In the genomic region with DNA sequence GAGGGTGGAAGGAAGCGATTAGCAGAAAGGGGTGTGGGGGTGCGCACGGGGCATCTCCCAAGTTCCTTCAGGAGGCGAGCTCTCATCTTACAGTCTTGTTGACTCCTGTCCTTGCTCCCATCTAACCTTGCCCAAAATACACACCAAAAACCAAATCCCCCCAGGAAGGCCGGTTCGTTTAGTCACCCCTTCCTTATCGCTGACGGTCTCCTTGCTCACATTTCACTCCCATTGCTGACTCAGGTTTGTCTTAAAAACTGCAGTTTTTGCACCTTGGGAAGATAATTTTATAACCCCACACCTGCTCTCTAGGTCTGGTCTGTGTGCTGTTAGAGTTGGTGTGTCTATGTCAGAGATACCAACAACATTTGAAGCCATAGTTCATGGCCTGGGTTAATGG, we compare ENCODE assay signal across 20 cellular contexts.
A peak's percentile ranks its signal among the peaks of the same experiment; 100 is the strongest.
DNase-seq lines count a peak whose midpoint lies in the region; ATAC-seq, FAIRE-seq and TF ChIP-seq lines count a peak whose summit lies in the region.
"Had no signal": no experiment of that assay in that cellular context is flagged by ENCODE, and none has a peak within 500 bp of the region (broad histone marks: within the 10 kb centered on the region; RNA-seq: fewer than 3 reads in every experiment).

No MANE protein-coding gene starts in this region.

- no peak overlapping the region for H3K4me2 ChIP-seq in GM23338
- no peak overlapping the region for H3K4me2 ChIP-seq in hepatocyte
- no peak overlapping the region for H3K4me2 ChIP-seq in PC-9

- DNase-seq in GM23338 (ENCODE audit: low spot score) (no peak), SJSA1 (ENCODE audit: low read depth in 1 of 2, low spot score in 2 of 2) (no peak), hepatocyte (ENCODE audit: low spot score) (no peak), thyroid gland (peak in 1 of 2 donors; percentile 9), GM19239 (ENCODE audit: insufficient read length, low spot score) (no peak), PC-9 (no peak)
- DNase-seq in activated T-helper 1 cell treated with anti-CD3 and anti-CD28 coated beads, Interleukin-12 subunit alpha, Interleukin-12 subunit beta, Interleukin-2, Interleukin-4 antibody, amounts not matched to agents 30 ng/mL and 10 ng/mL and 1 ng/mL, durations not matched to agents 14 hours and 24 hours and 36 hours (ENCODE audit: low spot score) = no peak
- DNase-seq: ACHN; C1 segment of cervical spinal cord; CD8-positive, alpha-beta memory T cell; DMS79 treated with DMSO at 0.1 percent for 48 hours; GOT3; NCI-H1105 treated with DMSO at 0.1 percent for 48 hours; NCI-H1694; NCI-H2081 treated with DMSO at 0.1 percent for 48 hours; NCI-H748 treated with DMSO at 0.1 percent for 48 hours; NK-92 treated with Interleukin-12 subunit alpha and Interleukin-12 subunit beta, amount 100 ng/mL, for 24 hours; SHP77 treated with DMSO at 0.1 percent for 48 hours had no signal

- no peaks in the 10 kb centered on the region for H3F3A ChIP-seq in GM23338 (replicated peaks; ENCODE audit: low read depth)
- peaks cover 8% of the 10 kb centered on the region; the same call in 1 of the 2 replicates for H3F3A ChIP-seq in PC-9 (ENCODE audit: insufficient read depth, low read depth)

- peaks cover 10% of the 10 kb centered on the region for H3K4me1 Mint-ChIP-seq in GM23338
- peaks cover 6% of the 10 kb centered on the region for H3K4me1 Mint-ChIP-seq in activated T-helper 1 cell treated with anti-CD3 and anti-CD28 coated beads, Interleukin-12 subunit alpha, Interleukin-12 subunit beta, Interleukin-2, Interleukin-4 antibody, amounts not matched to agents 30 ng/mL and 10 ng/mL and 1 ng/mL, durations not matched to agents 14 hours and 24 hours and 36 hours (ENCODE audit: low read depth)
- H3K4me1 Mint-ChIP-seq: CD8-positive, alpha-beta memory T cell had no signal

- H3K4me3 ChIP-seq in GM23338 (no peak overlapping the region), SJSA1 (no peak overlapping the region), hepatocyte (no peak overlapping the region), thyroid gland (replicated peaks in 1 of 3) (no peak overlapping the region), PC-9 (no peak overlapping the region)

- no peaks in the 10 kb centered on the region for H3K27me3 ChIP-seq in GM23338 (ENCODE audit: insufficient read depth)
- H3K27me3 ChIP-seq in SJSA1 (replicated peaks) = no peaks in the 10 kb centered on the region
- no peaks in the 10 kb centered on the region for H3K27me3 ChIP-seq in hepatocyte
- H3K27me3 ChIP-seq in thyroid gland = no peaks in the 10 kb centered on the region
- H3K27me3 ChIP-seq in PC-9 (ENCODE audit: insufficient read depth, low read depth) = no peaks in the 10 kb centered on the region

- H3K36me3 ChIP-seq in GM23338 (ENCODE audit: insufficient read depth) (no peaks in the 10 kb centered on the region; the same call in 1 of the 2 replicates), SJSA1 (no peaks in the 10 kb centered on the region), hepatocyte (replicated peaks; ENCODE audit: insufficient read depth, low read depth) (no peaks in the 10 kb centered on the region), thyroid gland (no peaks in the 10 kb centered on the region), PC-9 (ENCODE audit: low read depth) (no peaks in the 10 kb centered on the region)

- TF ChIP-seq CTCF in GM23338 (conservative IDR thresholded peaks at IDR 0.05; ENCODE audit: low read depth in 2 of 2) (no peak), hepatocyte (IDR thresholded peaks at IDR 0.05; ENCODE audit: poor library complexity) (no peak), thyroid gland (IDR thresholded peaks at IDR 0.05) (no peak), PC-9 (conservative IDR thresholded peaks at IDR 0.05) (no peak)

- H2AFZ ChIP-seq in GM23338 (peak overlapping the region; percentile 78), hepatocyte (no peak overlapping the region), PC-9 (no peak overlapping the region)

- 79% methylated on average over 8 of the region's 8 CpGs for WGBS in hepatocyte (ENCODE audit: low lambda C conversion rate, missing lambda C conversion rate)
- WGBS in thyroid gland, 2 donors = 59 to 73% methylated on average over 8 of the region's 8 CpGs

- H3K9me2 ChIP-seq in GM23338 (ENCODE audit: insufficient read depth) (peaks cover 4% of the 10 kb centered on the region), hepatocyte (replicated peaks; ENCODE audit: insufficient read depth) (no peaks in the 10 kb centered on the region), PC-9 (ENCODE audit: insufficient read depth) (no peaks in the 10 kb centered on the region)

- no peak overlapping the region for H3K27ac Mint-ChIP-seq in GM23338
- no peak overlapping the region for H3K27ac Mint-ChIP-seq in activated T-helper 1 cell treated with anti-CD3 and anti-CD28 coated beads, Interleukin-12 subunit alpha, Interleukin-12 subunit beta, Interleukin-2, Interleukin-4 antibody, amounts not matched to agents 30 ng/mL and 10 ng/mL and 1 ng/mL, durations not matched to agents 14 hours and 24 hours and 36 hours
- H3K27ac Mint-ChIP-seq: CD8-positive, alpha-beta memory T cell had no signal

- intact Hi-C loops in thyroid gland (cut with DNase I) (loop anchor here (10.0 kb wide), 1 partner anchor 75 kb away; no protein-coding TSS in a partner anchor), PC-9 (cut with micrococcal nuclease; ENCODE audit: unreplicated experiment) (no loop called here)
- intact Hi-C loops in activated T-helper 1 cell treated with anti-CD3 and anti-CD28 coated beads, Interleukin-12 subunit alpha, Interleukin-12 subunit beta, Interleukin-2, Interleukin-4 antibody, amounts not matched to agents 30 ng/mL and 10 ng/mL and 1 ng/mL, durations not matched to agents 14 hours and 24 hours and 36 hours (cut with micrococcal nuclease) = no loop called here

- no peaks in the 10 kb centered on the region for H3K79me2 ChIP-seq in GM23338 (replicated peaks; ENCODE audit: insufficient read depth)
- H3K79me2 ChIP-seq in hepatocyte = no peaks in the 10 kb centered on the region
- no peaks in the 10 kb centered on the region for H3K79me2 ChIP-seq in PC-9 (ENCODE audit: low read depth)

- no peaks in the 10 kb centered on the region for H3K36me3 Mint-ChIP-seq in GM23338 (ENCODE audit: low read depth)
- no peaks in the 10 kb centered on the region for H3K36me3 Mint-ChIP-seq in activated T-helper 1 cell treated with anti-CD3 and anti-CD28 coated beads, Interleukin-12 subunit alpha, Interleukin-12 subunit beta, Interleukin-2, Interleukin-4 antibody, amounts not matched to agents 30 ng/mL and 10 ng/mL and 1 ng/mL, durations not matched to agents 14 hours and 24 hours and 36 hours (ENCODE audit: low read depth)
- H3K36me3 Mint-ChIP-seq: CD8-positive, alpha-beta memory T cell had no signal

- H4K20me1 ChIP-seq in GM23338 (replicated peaks; ENCODE audit: insufficient read depth) = no peaks in the 10 kb centered on the region
- H4K20me1 ChIP-seq in hepatocyte (ENCODE audit: insufficient read depth, poor library complexity, severe bottlenecking) = no peaks in the 10 kb centered on the region
- H4K20me1 ChIP-seq in PC-9 (ENCODE audit: insufficient read depth) = no peaks in the 10 kb centered on the region

- no peaks in the 10 kb centered on the region for H3K4me1 ChIP-seq in GM23338 (ENCODE audit: insufficient read depth)
- peaks cover 69% of the 10 kb centered on the region for H3K4me1 ChIP-seq in SJSA1 (replicated peaks)
- peaks cover 56% of the 10 kb centered on the region for H3K4me1 ChIP-seq in hepatocyte (ENCODE audit: insufficient read depth)
- H3K4me1 ChIP-seq in thyroid gland = peaks cover 16 to 35% of the 10 kb centered on the region in 2 donors
- peaks cover 38% of the 10 kb centered on the region for H3K4me1 ChIP-seq in PC-9 (replicated peaks; ENCODE audit: insufficient read depth)

- FAIRE-seq in GM19239 (lab: Jason Lieb, UNC) = no peak

- no peak overlapping the region for H3K4me3 Mint-ChIP-seq in GM23338
- no peak overlapping the region for H3K4me3 Mint-ChIP-seq in activated T-helper 1 cell treated with anti-CD3 and anti-CD28 coated beads, Interleukin-12 subunit alpha, Interleukin-12 subunit beta, Interleukin-2, Interleukin-4 antibody, amounts not matched to agents 30 ng/mL and 10 ng/mL and 1 ng/mL, durations not matched to agents 14 hours and 24 hours and 36 hours
- H3K4me3 Mint-ChIP-seq: CD8-positive, alpha-beta memory T cell had no signal

- no peak overlapping the region for H3K27ac ChIP-seq in GM23338 (ENCODE audit: low read depth)
- peak overlapping the region; percentile 51 for H3K27ac ChIP-seq in SJSA1
- peak overlapping the region; percentile 91 for H3K27ac ChIP-seq in hepatocyte
- peak overlapping the region; percentile 79 to 95 (median 85) for H3K27ac ChIP-seq in thyroid gland
- H3K27ac ChIP-seq in PC-9 = no peak overlapping the region

- no peaks in the 10 kb centered on the region for H3K9me3 Mint-ChIP-seq in GM23338
- H3K9me3 Mint-ChIP-seq in activated T-helper 1 cell treated with anti-CD3 and anti-CD28 coated beads, Interleukin-12 subunit alpha, Interleukin-12 subunit beta, Interleukin-2, Interleukin-4 antibody, amounts not matched to agents 30 ng/mL and 10 ng/mL and 1 ng/mL, durations not matched to agents 14 hours and 24 hours and 36 hours = no peaks in the 10 kb centered on the region
- H3K9me3 Mint-ChIP-seq: CD8-positive, alpha-beta memory T cell had no signal

- no peak for ATAC-seq in GM23338
- ATAC-seq: HCT116, SK-N-SH treated with all-trans-retinoic acid at 6 μM for 48 hours had no signal

- no TSS peak for BruUV-seq in PC-9 (replicated peaks; lab: Mats Ljungman, UMichigan)

- peaks cover 12% of the 10 kb centered on the region for H3K27me3 Mint-ChIP-seq in GM23338 (ENCODE audit: insufficient read depth, low read depth, poor library complexity)
- peaks cover 9% of the 10 kb centered on the region for H3K27me3 Mint-ChIP-seq in activated T-helper 1 cell treated with anti-CD3 and anti-CD28 coated beads, Interleukin-12 subunit alpha, Interleukin-12 subunit beta, Interleukin-2, Interleukin-4 antibody, amounts not matched to agents 30 ng/mL and 10 ng/mL and 1 ng/mL, durations not matched to agents 14 hours and 24 hours and 36 hours (ENCODE audit: insufficient read depth)

- CTCF ChIA-PET in PC-9 (lab: Charles Lee) = no interaction called here

- TF ChIP-seq POLR2A in thyroid gland (IDR thresholded peaks at IDR 0.05) = no peak

- POLR2A ChIA-PET in PC-9 (lab: Charles Lee; ENCODE audit: unreplicated experiment) = no interaction called here

- no peaks in the 10 kb centered on the region for H3K9me3 ChIP-seq in SJSA1 (replicated peaks)
- no peaks in the 10 kb centered on the region for H3K9me3 ChIP-seq in hepatocyte (ENCODE audit: low read depth)
- no peaks in the 10 kb centered on the region for H3K9me3 ChIP-seq in thyroid gland
- H3K9me3 ChIP-seq in PC-9 (ENCODE audit: insufficient read depth, low read depth) = no peaks in the 10 kb centered on the region

TF ChIP-seq in GM23338, 12 proteins besides CTCF, POLR2A, EP300 and RAD21 (continues in another document):
- TF ChIP-seq JUNB (IDR thresholded peaks at IDR 0.05; ENCODE audit: unreplicated experiment) = no peak

Comparison
In these comparisons a context has a peak if more than half of its experiments do, and no peak if none do; other contexts are left out.
1. H3K27ac ChIP-seq: peak in SJSA1 (single experiment), hepatocyte (single experiment) and thyroid gland (3 of 3); none in GM23338 (single experiment) and PC-9 (single experiment).